In genomic region chr11:126146454-126147192, GRCh38 we compare ENCODE assay signal across 11 cellular contexts.
A peak's percentile ranks its signal among the peaks of the same experiment; 100 is the strongest.
DNase-seq lines count a peak whose midpoint lies in the region; ATAC-seq and TF ChIP-seq lines count a peak whose summit lies in the region.
"Had no signal": no experiment of that assay in that cellular context is flagged by ENCODE, and none has a peak within 500 bp of the region (broad histone marks: within the 10 kb centered on the region; RNA-seq: fewer than 3 reads in every experiment).

No MANE protein-coding gene starts in this region.

- DNase-seq in COLO829 (ENCODE audit: low spot score), result peak; percentile 68
- DNase-seq in SW480 (ENCODE audit: low spot score), result peak; percentile 18
- DNase-seq in left lung, result no peak
- no peak for DNase-seq in PC-9
- no peak for DNase-seq in endothelial cell (ENCODE audit: low spot score)
- no peak for DNase-seq in uterus
- DNase-seq: SIG-M5 had no signal

- TF ChIP-seq CTCF in left lung (IDR thresholded peaks at IDR 0.05), result no peak
- TF ChIP-seq CTCF in PC-9 (conservative IDR thresholded peaks at IDR 0.05), result no peak
- TF ChIP-seq CTCF in endothelial cell (IDR thresholded peaks at IDR 0.05; ENCODE audit: unreplicated experiment), result no peak
- TF ChIP-seq CTCF in uterus (IDR thresholded peaks at IDR 0.05), result no peak

- POLR2A ChIA-PET in PC-9 (lab: Charles Lee; ENCODE audit: unreplicated experiment), result interaction anchor here (0.5 kb wide), 1 partner anchor 33 kb away, joined by 5 read pairs; no protein-coding TSS in a partner anchor

- H3K9me2 ChIP-seq in PC-9 (ENCODE audit: insufficient read depth), result no peaks in the 10 kb centered on the region

- H3K4me1 ChIP-seq in left lung (peaks cover 0 to under 1% of the 10 kb centered on the region in 2 donors), PC-9 (replicated peaks; ENCODE audit: insufficient read depth) (peaks cover 13% of the 10 kb centered on the region), uterus (peaks cover 0 to 3% of the 10 kb centered on the region in 2 donors)

- H3K4me1 Mint-ChIP-seq in endothelial cell (ENCODE audit: unreplicated experiment), result peaks cover 8% of the 10 kb centered on the region
- H3K4me1 Mint-ChIP-seq: central memory CD8-positive, alpha-beta T cell had no signal

- H3K27ac ChIP-seq in left lung, result no peak overlapping the region
- H3K27ac ChIP-seq in PC-9, result no peak overlapping the region
- H3K27ac ChIP-seq in uterus, result peak overlapping the region in 1 of 2 donors; percentile 40

- no peak for TF ChIP-seq POLR2A in uterus (IDR thresholded peaks at IDR 0.05)

- H3K79me2 ChIP-seq in PC-9 (ENCODE audit: low read depth), result no peaks in the 10 kb centered on the region

- no peak overlapping the region for H2AFZ ChIP-seq in PC-9

- peaks cover 4% of the 10 kb centered on the region for H3K27me3 Mint-ChIP-seq in endothelial cell (ENCODE audit: unreplicated experiment)

- no peaks in the 10 kb centered on the region for H3K9me3 Mint-ChIP-seq in endothelial cell (ENCODE audit: unreplicated experiment)
- H3K9me3 Mint-ChIP-seq: central memory CD8-positive, alpha-beta T cell had no signal

- ATAC-seq in left lung (peak; percentile 25), GM18858 (IDR thresholded peaks at IDR 0.05; ENCODE audit: unreplicated experiment) (no peak)

- no TSS peak for BruUV-seq in PC-9 (replicated peaks; lab: Mats Ljungman, UMichigan)

- no peak overlapping the region for H3K27ac Mint-ChIP-seq in endothelial cell (ENCODE audit: unreplicated experiment)

- H3K4me3 Mint-ChIP-seq in endothelial cell (ENCODE audit: unreplicated experiment), result no peak overlapping the region
- H3K4me3 Mint-ChIP-seq: central memory CD8-positive, alpha-beta T cell had no signal

- H3K4me2 ChIP-seq in PC-9, result no peak overlapping the region
- H3K4me2 ChIP-seq: smooth muscle cell had no signal

- H3K4me3 ChIP-seq in left lung (no peak overlapping the region), PC-9 (no peak overlapping the region), uterus (no peak overlapping the region)
- H3K4me3 ChIP-seq: smooth muscle cell had no signal

- TF ChIP-seq RAD21 in Ishikawa (IDR thresholded peaks at IDR 0.05; ENCODE audit: low read depth), result peak; percentile 17; the same call in 1 of the 2 replicates

- H3F3A ChIP-seq in PC-9 (ENCODE audit: insufficient read depth, low read depth), result no peaks in the 10 kb centered on the region

- H3K27me3 ChIP-seq in left lung (no peaks in the 10 kb centered on the region), PC-9 (ENCODE audit: insufficient read depth, low read depth) (no peaks in the 10 kb centered on the region; the same call in 1 of the 2 replicates), uterus (no peaks in the 10 kb centered on the region)

- H3K36me3 ChIP-seq in left lung (no peaks in the 10 kb centered on the region), PC-9 (ENCODE audit: low read depth) (no peaks in the 10 kb centered on the region), uterus (no peaks in the 10 kb centered on the region)

- H3K9me3 ChIP-seq in left lung (no peaks in the 10 kb centered on the region), PC-9 (ENCODE audit: insufficient read depth, low read depth) (peaks cover 3% of the 10 kb centered on the region; the same call in 1 of the 2 replicates), uterus (no peaks in the 10 kb centered on the region)

- CTCF ChIA-PET in PC-9 (lab: Charles Lee), result no interaction called here

- no peaks in the 10 kb centered on the region for H3K36me3 Mint-ChIP-seq in endothelial cell (ENCODE audit: low read depth, unreplicated experiment)

- no peaks in the 10 kb centered on the region for H4K20me1 ChIP-seq in PC-9 (ENCODE audit: insufficient read depth)

- peak; percentile 38; the same call in 1 of the 2 replicates for TF ChIP-seq EP300 in Ishikawa (IDR thresholded peaks at IDR 0.05; ENCODE audit: borderline replicate concordance)

- intact Hi-C loops in left lung (cut with DNase I), result no loop called here
- intact Hi-C loops in PC-9 (cut with micrococcal nuclease; ENCODE audit: unreplicated experiment), result no loop called here
- intact Hi-C loops in uterus (cut with DNase I; ENCODE audit: low total_unique reads), result no loop called here

TF ChIP-seq in Ishikawa, 13 proteins besides CTCF, POLR2A, EP300 and RAD21:
- no peak for TF ChIP-seq CREB1 (IDR thresholded peaks at IDR 0.05; ENCODE audit: low read depth)
- peak; percentile 8; the same call in 1 of the 2 replicates for TF ChIP-seq MAX (IDR thresholded peaks at IDR 0.05)
- no peak; the same call in 1 of the 2 replicates for TF ChIP-seq ZBTB7A (IDR thresholded peaks at IDR 0.05; ENCODE audit: low read depth)
- no peak for TF ChIP-seq TAF1 (IDR thresholded peaks at IDR 0.05; ENCODE audit: low read depth)
- TF ChIP-seq NFIC (IDR thresholded peaks at IDR 0.05), result peak; percentile 30; the same call in 1 of the 2 replicates
- TF ChIP-seq FOXM1 (IDR thresholded peaks at IDR 0.05; ENCODE audit: borderline replicate concordance, low read depth), result no peak
- no peak for TF ChIP-seq REST (IDR thresholded peaks at IDR 0.05; ENCODE audit: low read depth)
- TF ChIP-seq USF1 (IDR thresholded peaks at IDR 0.05), result no peak
- TF ChIP-seq YY1 (IDR thresholded peaks at IDR 0.05; ENCODE audit: low read depth), result no peak
- no peak; the same call in 1 of the 2 replicates for TF ChIP-seq TEAD4 (IDR thresholded peaks at IDR 0.05)
- TF ChIP-seq EGR1 (IDR thresholded peaks at IDR 0.05), result no peak
- no peak for TF ChIP-seq CEBPB (IDR thresholded peaks at IDR 0.05)
- TF ChIP-seq TCF12 (IDR thresholded peaks at IDR 0.05; ENCODE audit: low read depth), result peak; percentile 56; the same call in 1 of the 2 replicates

Comparison
In these comparisons a context has a peak if more than half of its experiments do, and no peak if none do; other contexts are left out.
1. DNase-seq: peak in COLO829 (single experiment) and SW480 (single experiment); none in left lung (0 of 2), PC-9 (0 of 2), endothelial cell (single experiment) and uterus (0 of 2).